In the genomic region with DNA sequence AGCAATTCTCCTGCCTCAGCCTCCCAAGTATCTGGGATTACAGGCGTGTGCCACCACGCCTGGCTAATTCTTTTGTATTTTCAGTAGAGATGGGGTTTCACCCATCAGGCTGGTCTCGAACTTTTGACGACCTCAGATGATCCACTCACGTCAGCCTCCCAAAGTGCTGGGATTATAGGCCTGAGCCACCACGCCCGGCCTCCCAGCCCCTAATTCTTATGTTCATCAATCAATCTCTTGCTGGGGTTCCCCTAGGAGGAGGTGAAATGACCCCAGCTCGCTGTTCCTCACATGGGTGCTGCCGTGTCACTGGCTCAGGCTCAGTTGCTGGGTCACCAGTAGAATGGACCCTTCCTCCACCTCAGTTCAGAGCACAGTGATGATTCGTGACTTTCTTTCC, we compare ENCODE assay signal across 11 cellular contexts. TPM values are rescaled to one million over a fixed set of nuclear protein-coding genes. Genes with fewer than 3 reads are reported as not detected.
"Had no signal": no experiment of that assay in that cellular context is flagged by ENCODE, and none has a peak within 500 bp of the region (broad histone marks: within the 10 kb centered on the region; RNA-seq: fewer than 3 reads in every experiment).

A gene (plus strand): TSS at position 301 of the 400 bp plus-strand sequence.

RNA-seq across cellular contexts. Expression of the gene that starts here (rescaled TPM):
- total RNA-seq: OCI-LY7, PC-3, PC-9, Peyer's patch, Right ventricle myocardium inferior, Right ventricle myocardium superior, RPMI7951, SJCRH30, SJSA1, SK-MEL-5 had no signal
- polyA plus RNA-seq: SK-N-SH had no signal
